27 cellular contexts compared by ENCODE assay signal in genomic region chr16:1197237-1197866, GRCh38. TPM values are rescaled to one million over a fixed set of nuclear protein-coding genes. Genes with fewer than 3 reads are reported as not detected.
DNase-seq lines count a peak whose midpoint lies in the region; TF ChIP-seq lines count a peak whose summit lies in the region.
"Had no signal": no experiment of that assay in that cellular context is flagged by ENCODE, and none has a peak within 500 bp of the region (broad histone marks: within the 10 kb centered on the region; RNA-seq: fewer than 3 reads in every experiment).

No MANE protein-coding gene starts in this region.

- DNase-seq in NCI-H2029 (lab: John Stamatoyannopoulos, UW) (peak; percentile 25), NCI-H2029 treated with DMSO at 0.1 percent for 48 hours (lab: John Stamatoyannopoulos, UW) (no peak), NCI-H1105 treated with DMSO at 0.1 percent for 48 hours (lab: John Stamatoyannopoulos, UW) (peak; percentile 60), NCI-H345 (lab: John Stamatoyannopoulos, UW) (peak; percentile 89), dorsolateral prefrontal cortex (no peak), amygdala (lab: John Stamatoyannopoulos, UW) (no peak), ovary (no peak)
- DNase-seq: activated CD4-positive, alpha-beta T cell treated with anti-CD3 and anti-CD28 coated beads for 48 hours; activated CD8-positive, alpha-beta memory T cell treated with anti-CD3 and anti-CD28 coated beads, Interleukin-2, amount 10 ng/mL, durations not matched to agents 7 days and 5 days; CD8-positive, alpha-beta T cell; central memory CD4-positive, alpha-beta T cell; GOT3; naive thymus-derived CD4-positive, alpha-beta T cell; NCI-H82; SIG-M5; stomach; T-cell; trophoblast cell had no signal

- no peak for TF ChIP-seq RAD21 in liver (IDR thresholded peaks at IDR 0.05)

- peaks cover 0 to 12% (median 3%) of the 10 kb centered on the region in 4 donors for H3K36me3 ChIP-seq in liver (ENCODE audit: control insufficient read depth in 4 of 4, insufficient read depth in 3 of 4, low read depth in 1 of 4, low read length in 3 of 4)
- no peaks in the 10 kb centered on the region for H3K36me3 ChIP-seq in ovary
- H3K36me3 ChIP-seq: ascending aorta had no signal

- intact Hi-C loops in dorsolateral prefrontal cortex (cut with DNase I) = no loop called here
- intact Hi-C loops in ovary (cut with DNase I) = no loop called here

- H3K27ac ChIP-seq in liver (ENCODE audit: low read depth in 1 of 2, low read length in 2 of 2) (no peak overlapping the region), dorsolateral prefrontal cortex (no peak overlapping the region), ovary (no peak overlapping the region)
- H3K27ac ChIP-seq: 22Rv1, ascending aorta, stomach had no signal

- no peak overlapping the region for H3K9ac ChIP-seq in liver (ENCODE audit: low read depth in 1 of 2, low read length in 2 of 2)

- H3K9me3 ChIP-seq in liver (ENCODE audit: control insufficient read depth in 4 of 4, low read length in 3 of 4) (no peaks in the 10 kb centered on the region), ovary (no peaks in the 10 kb centered on the region)
- H3K9me3 ChIP-seq: ascending aorta, stomach had no signal

- H3K4me3 ChIP-seq in liver (ENCODE audit: low read depth in 1 of 3, low read length in 3 of 3) (no peak overlapping the region), dorsolateral prefrontal cortex (no peak overlapping the region), ovary (no peak overlapping the region)
- H3K4me3 ChIP-seq: ascending aorta, stomach had no signal

- no peak for TF ChIP-seq EP300 in ovary (IDR thresholded peaks at IDR 0.05)

- 50% methylated on average over 19 of the region's 19 CpGs for WGBS in liver
- 82 to 84% (median 83%) methylated on average over 19 of the region's 19 CpGs for WGBS in ovary, 3 donors

- H3K4me1 ChIP-seq in liver (ENCODE audit: control insufficient read depth in 4 of 4, insufficient read depth in 4 of 4, low read length in 3 of 4) (peaks cover 16 to 44% (median 28%) of the 10 kb centered on the region in 4 donors), ovary (ENCODE audit: insufficient read depth) (peaks cover 2% of the 10 kb centered on the region)
- H3K4me1 ChIP-seq: ascending aorta had no signal

- H3K27me3 ChIP-seq in liver (ENCODE audit: control insufficient read depth in 4 of 4, insufficient read depth in 4 of 4, low read length in 3 of 4) = no peaks in the 10 kb centered on the region
- no peaks in the 10 kb centered on the region for H3K27me3 ChIP-seq in dorsolateral prefrontal cortex
- no peaks in the 10 kb centered on the region for H3K27me3 ChIP-seq in ovary
- H3K27me3 ChIP-seq: ascending aorta had no signal

- TF ChIP-seq POLR2A in ovary (IDR thresholded peaks at IDR 0.05) = no peak

- TF ChIP-seq CTCF in liver (IDR thresholded peaks at IDR 0.05; ENCODE audit: low read depth, low read length, missing input control) = no peak
- no peak for TF ChIP-seq CTCF in dorsolateral prefrontal cortex (IDR thresholded peaks at IDR 0.05 in 54 of 56, conservative IDR thresholded peaks at IDR 0.05 in 2 of 56; ENCODE audit: low read depth in 1 of 56, partially characterized antibody in 56 of 56)
- TF ChIP-seq CTCF in ovary (IDR thresholded peaks at IDR 0.05) = no peak

TF ChIP-seq in liver, 16 proteins besides CTCF, POLR2A, EP300 and RAD21:
- TF ChIP-seq ZBTB33 (IDR thresholded peaks at IDR 0.05) (no peak), FOXA2 (IDR thresholded peaks at IDR 0.05) (peak; percentile 34)
TF ChIP-seq in liver: peak in this region for 1.

RNA-seq across cellular contexts. Expression of gene TPSG1, which starts 27.7 kb away (rescaled TPM):
- total RNA-seq in liver = not detected
- under 1 TPM in 1 of 2 donors, not detected in 1; 0.55 TPM for polyA plus RNA-seq in liver
- total RNA-seq in dorsolateral prefrontal cortex = not detected
- total RNA-seq in ovary = 1 to 10 TPM in 1 of 7 donors, under 1 TPM in 1, not detected in 5; 0.22 to 1.3 TPM
- under 1 TPM in 1 of 2 donors, not detected in 1; 0.08 TPM for polyA plus RNA-seq in ovary
- total RNA-seq: activated CD8-positive, alpha-beta memory T cell treated with anti-CD3 and anti-CD28 coated beads, Interleukin-2, amount 10 ng/mL, durations not matched to agents 7 days and 5 days; activated T-helper 1 cell treated with anti-CD3 and anti-CD28 coated beads, Interleukin-12 subunit alpha, Interleukin-12 subunit beta, Interleukin-2, Interleukin-4 antibody, amounts not matched to agents 30 ng/mL and 10 ng/mL and 1 ng/mL, durations not matched to agents 14 hours and 24 hours and 36 hours; ascending aorta; CD8-positive, alpha-beta T cell; dermis microvascular lymphatic vessel endothelial cell; mesenteric fat pad; naive thymus-derived CD4-positive, alpha-beta T cell; osteoblast; T-cell had no signal
- polyA plus RNA-seq: naive thymus-derived CD4-positive, alpha-beta T cell had no signal

RNA-seq across cellular contexts. Expression of gene TPSB2, which starts 32.6 kb away (rescaled TPM):
- total RNA-seq in liver (under 1 TPM; 0.09 to 0.67 TPM), dorsolateral prefrontal cortex (1 to 10 TPM in 23 of 120 experiments, under 1 TPM in 30, not detected in 67; 0.22 to 3.8 (median 0.94) TPM), ovary (1 to 10 TPM in 4 of 7 donors, not detected in 3; 1.4 to 7.4 (median 4.4) TPM)
- polyA plus RNA-seq in liver (10 to 100 TPM in 1 of 2 donors, under 1 TPM in 1; 0.24 to 12.7 TPM), ovary (10 to 100 TPM in 1 of 2 donors, 1 to 10 TPM in 1; 1.0 to 17.3 TPM)
- total RNA-seq: activated CD8-positive, alpha-beta memory T cell treated with anti-CD3 and anti-CD28 coated beads, Interleukin-2, amount 10 ng/mL, durations not matched to agents 7 days and 5 days; activated T-helper 1 cell treated with anti-CD3 and anti-CD28 coated beads, Interleukin-12 subunit alpha, Interleukin-12 subunit beta, Interleukin-2, Interleukin-4 antibody, amounts not matched to agents 30 ng/mL and 10 ng/mL and 1 ng/mL, durations not matched to agents 14 hours and 24 hours and 36 hours; ascending aorta; CD8-positive, alpha-beta T cell; Daoy; dermis microvascular lymphatic vessel endothelial cell; osteoblast had no signal
- polyA plus RNA-seq: naive thymus-derived CD4-positive, alpha-beta T cell had no signal

RNA-seq across cellular contexts. Expression of gene TPSAB1, which starts 43.2 kb away (rescaled TPM):
- total RNA-seq in liver (1 to 10 TPM in 1 of 2 donors, under 1 TPM in 1; 0.23 to 1.1 TPM), dorsolateral prefrontal cortex (1 to 10 TPM in 3 of 120 experiments, under 1 TPM in 12, not detected in 105; 0.45 to 1.5 (median 0.74) TPM), ovary (10 to 100 TPM in 1 of 7 donors, 1 to 10 TPM in 3, under 1 TPM in 1, not detected in 2; 0.83 to 12.5 (median 8.3) TPM)
- polyA plus RNA-seq in liver (10 to 100 TPM in 1 of 2 donors, 1 to 10 TPM in 1; 1.4 to 10.8 TPM), ovary (10 to 100 TPM in 1 of 2 donors, 1 to 10 TPM in 1; 3.1 to 16.2 TPM)
- total RNA-seq: activated CD8-positive, alpha-beta memory T cell treated with anti-CD3 and anti-CD28 coated beads, Interleukin-2, amount 10 ng/mL, durations not matched to agents 7 days and 5 days; activated T-helper 1 cell treated with anti-CD3 and anti-CD28 coated beads, Interleukin-12 subunit alpha, Interleukin-12 subunit beta, Interleukin-2, Interleukin-4 antibody, amounts not matched to agents 30 ng/mL and 10 ng/mL and 1 ng/mL, durations not matched to agents 14 hours and 24 hours and 36 hours; CD8-positive, alpha-beta T cell; Daoy; dermis microvascular lymphatic vessel endothelial cell; osteoblast had no signal
- polyA plus RNA-seq: naive thymus-derived CD4-positive, alpha-beta T cell had no signal

RNA-seq across cellular contexts. Expression of gene CACNA1H, which starts 44.4 kb away (rescaled TPM):
- total RNA-seq in liver = 1 to 10 TPM; 4.2 to 8.5 TPM
- 1 to 10 TPM in 1 of 2 donors, under 1 TPM in 1; 0.21 to 7.9 TPM for polyA plus RNA-seq in liver
- 10 to 100 TPM in 22 of 120 experiments, 1 to 10 TPM in 98; 2.5 to 14.6 (median 7.0) TPM for total RNA-seq in dorsolateral prefrontal cortex
- total RNA-seq in ovary = 100 to 1,000 TPM in 5 of 7 donors, 10 to 100 TPM in 2; 36.5 to 217 (median 120) TPM
- polyA plus RNA-seq in ovary = 10 to 100 TPM in 1 of 2 donors, 1 to 10 TPM in 1; 7.3 to 80.4 TPM

RNA-seq across cellular contexts. Expression of gene TPSD1, which starts 58.5 kb away (rescaled TPM):
- under 1 TPM in 1 of 2 donors, not detected in 1; 0.28 TPM for total RNA-seq in liver
- polyA plus RNA-seq in liver = under 1 TPM in 1 of 2 donors, not detected in 1; 0.40 TPM
- 1 to 10 TPM in 42 of 120 experiments, under 1 TPM in 40, not detected in 38; 0.29 to 4.8 (median 1.0) TPM for total RNA-seq in dorsolateral prefrontal cortex
- total RNA-seq in ovary = under 1 TPM in 3 of 7 donors, not detected in 4; 0.23 to 0.69 (median 0.65) TPM
- polyA plus RNA-seq in ovary = under 1 TPM in 1 of 2 donors, not detected in 1; 0.56 TPM
- total RNA-seq: activated CD8-positive, alpha-beta memory T cell treated with anti-CD3 and anti-CD28 coated beads, Interleukin-2, amount 10 ng/mL, durations not matched to agents 7 days and 5 days; activated T-helper 1 cell treated with anti-CD3 and anti-CD28 coated beads, Interleukin-12 subunit alpha, Interleukin-12 subunit beta, Interleukin-2, Interleukin-4 antibody, amounts not matched to agents 30 ng/mL and 10 ng/mL and 1 ng/mL, durations not matched to agents 14 hours and 24 hours and 36 hours; CD8-positive, alpha-beta T cell; Daoy; dermis microvascular lymphatic vessel endothelial cell; left lobe of liver; mesenteric fat pad; naive thymus-derived CD4-positive, alpha-beta T cell; osteoblast had no signal
- polyA plus RNA-seq: naive thymus-derived CD4-positive, alpha-beta T cell had no signal

Comparison
In these comparisons a context has a peak if more than half of its experiments do, and no peak if none do; other contexts are left out.
1. DNase-seq: peak in NCI-H2029 (single experiment), NCI-H1105 treated with DMSO at 0.1 percent for 48 hours (single experiment) and NCI-H345 (single experiment); none in NCI-H2029 treated with DMSO at 0.1 percent for 48 hours (single experiment), dorsolateral prefrontal cortex (0 of 10), amygdala (0 of 56) and ovary (0 of 5).